In the genomic region with DNA sequence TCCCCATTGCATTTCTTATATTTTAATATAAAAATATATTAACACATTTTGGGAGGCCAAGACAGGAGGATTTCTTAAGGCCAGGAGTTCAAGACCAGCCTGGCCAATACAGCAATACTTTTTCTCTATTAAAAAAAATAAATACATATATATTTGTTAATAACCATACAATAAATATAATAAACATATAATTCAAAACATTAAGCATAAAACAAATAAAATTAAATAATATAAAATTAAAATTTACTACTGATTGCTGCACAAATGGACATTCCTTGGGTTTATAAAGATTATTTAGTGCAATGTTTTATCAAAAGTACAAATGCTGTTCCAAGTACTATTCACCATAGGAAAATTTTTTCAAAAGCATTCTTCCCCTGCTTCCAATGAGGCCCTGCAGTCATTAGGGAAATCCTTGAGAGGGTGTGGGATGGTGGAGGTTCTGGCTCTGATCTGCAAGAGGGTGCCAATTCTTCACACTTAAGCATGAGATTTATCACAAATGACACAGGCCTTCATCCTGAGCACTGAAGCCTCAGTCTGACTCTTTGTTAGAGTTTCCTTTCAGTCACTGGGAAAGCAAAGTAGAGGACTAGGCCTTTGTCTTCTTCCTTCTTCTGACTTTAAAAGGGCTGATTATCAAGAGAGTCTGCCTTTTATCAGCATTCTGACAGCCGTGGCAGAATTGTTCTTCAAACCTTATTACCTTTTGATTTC, we compare ENCODE assay signal across 16 cellular contexts.
"Had no signal": no experiment of that assay in that cellular context is flagged by ENCODE, and none has a peak within 500 bp of the region (broad histone marks: within the 10 kb centered on the region; RNA-seq: fewer than 3 reads in every experiment).

No MANE protein-coding gene starts in this region.

- ATAC-seq: activated CD8-positive, alpha-beta memory T cell treated with anti-CD3 and anti-CD28 coated beads, Interleukin-2, amount 10 ng/mL, durations not matched to agents 7 days and 5 days; heart right ventricle; left ventricle myocardium superior had no signal

- H3K9me3 ChIP-seq: breast epithelium, heart right ventricle, neutrophil, right atrium auricular region, tibial nerve had no signal

- H3K27me3 ChIP-seq: breast epithelium, dorsolateral prefrontal cortex, heart right ventricle, neutrophil, right atrium auricular region, tibial nerve had no signal

- DNase-seq: activated CD4-positive, alpha-beta T cell treated with anti-CD3 and anti-CD28 coated beads for 1 hour; activated CD4-positive, alpha-beta T cell treated with anti-CD3 and anti-CD28 coated beads, Interleukin-2, amount 50 U/mL, for 48 hours; activated CD8-positive, alpha-beta memory T cell treated with anti-CD3 and anti-CD28 coated beads, Interleukin-2, amount 10 ng/mL, durations not matched to agents 7 days and 5 days; activated gamma-delta T cell; activated T-cell treated with anti-CD3 and anti-CD28 coated beads, Interleukin-2, amount 50 U/mL, for 24 hours; heart right ventricle; islet precursor cell; left ventricle myocardium superior; mesendoderm had no signal

- H3K4me3 ChIP-seq: breast epithelium, dorsolateral prefrontal cortex, heart right ventricle, right atrium auricular region, smooth muscle cell, tibial nerve had no signal

- FAIRE-seq: frontal cortex had no signal

- H3K4me1 ChIP-seq: breast epithelium, heart right ventricle, tibial nerve had no signal

- H3K27ac ChIP-seq: breast epithelium, dorsolateral prefrontal cortex, heart right ventricle, neutrophil, right atrium auricular region had no signal

- H3K4me2 ChIP-seq: smooth muscle cell had no signal

- H3K36me3 ChIP-seq: breast epithelium, heart right ventricle, neutrophil, right atrium auricular region, tibial nerve had no signal
